Comparison of ENCODE assay signal across 1 cellular context in the genomic region with DNA sequence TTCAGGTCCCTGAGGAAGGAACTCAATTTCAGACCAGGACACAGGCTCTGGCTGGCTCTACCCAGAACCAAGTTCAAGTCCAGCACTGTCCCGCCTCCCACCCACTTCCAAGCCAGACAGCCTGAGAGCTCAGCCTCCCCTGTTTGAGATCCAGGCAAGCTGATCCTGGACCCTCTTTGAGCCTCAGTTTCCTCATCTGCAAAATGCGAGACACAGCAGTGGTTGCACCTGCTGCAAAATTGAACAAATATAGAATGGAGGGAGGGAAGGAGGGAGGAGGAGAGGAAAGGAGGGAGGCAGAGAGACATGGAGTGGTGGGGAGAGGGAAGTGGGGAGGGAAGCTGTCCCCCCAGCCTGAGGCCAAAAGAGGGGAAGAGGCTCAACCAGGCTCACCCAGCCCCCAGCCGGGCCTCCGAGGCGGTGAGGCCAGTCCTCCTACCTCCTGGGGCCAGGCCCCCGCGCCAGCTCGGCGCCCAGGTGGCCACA.
TF ChIP-seq lines count a peak whose summit lies in the region.

No MANE protein-coding gene starts in this region.

TF ChIP-seq in K562, 482 proteins besides CTCF, POLR2A, EP300 and RAD21:
- TF ChIP-seq NRF1 (conservative IDR thresholded peaks at IDR 0.05 in 1 of 2, IDR thresholded peaks at IDR 0.05 in 1 of 2) = no peak
